Comparison of ENCODE assay signal across 1 cellular context in genomic region chr11:37988031-37988430, GRCh38.
TF ChIP-seq lines count a peak whose summit lies in the region.

No MANE protein-coding gene starts in this region.

TF ChIP-seq in SK-N-SH, 30 proteins besides CTCF, POLR2A, EP300 and RAD21 (continued from another document):
- TF ChIP-seq PBX3 (IDR thresholded peaks at IDR 0.05) (no peak), CHD2 (IDR thresholded peaks at IDR 0.05; ENCODE audit: low read length, partially characterized antibody) (peak; percentile 65), GABPA (IDR thresholded peaks at IDR 0.05; ENCODE audit: low read depth) (no peak), JUND (IDR thresholded peaks at IDR 0.05) (no peak), TAF1 (IDR thresholded peaks at IDR 0.05; ENCODE audit: borderline replicate concordance, low read depth, low read length) (no peak), REST (IDR thresholded peaks at IDR 0.05; ENCODE audit: low read depth, low read length) (no peak), USF1 (IDR thresholded peaks at IDR 0.05; ENCODE audit: borderline replicate concordance, low read depth) (no peak), MAX (IDR thresholded peaks at IDR 0.05; ENCODE audit: low read depth) (no peak), EZH2phosphoT487 (IDR thresholded peaks at IDR 0.05; ENCODE audit: borderline replicate concordance, low read depth) (no peak), POLR2AphosphoS5 (IDR thresholded peaks at IDR 0.05; ENCODE audit: low read depth, low read length) (no peak), MXI1 (IDR thresholded peaks at IDR 0.05; ENCODE audit: low read depth, low read length) (peak; percentile 45; the same call in 1 of the 2 replicates), FOXJ3 (CRISPR knock-in tag; IDR thresholded peaks at IDR 0.05) (peak; percentile 86), SIN3A (IDR thresholded peaks at IDR 0.05; ENCODE audit: borderline replicate concordance, low read depth, low read length) (no peak)
